1 cellular context compared by ENCODE assay signal in genomic region chr14:92105073-92105844, GRCh38.
TF ChIP-seq lines count a peak whose summit lies in the region.

No MANE protein-coding gene starts in this region.

TF ChIP-seq in A549, 52 proteins besides CTCF, POLR2A, EP300 and RAD21 (continued from another document):
- TF ChIP-seq ELK1 (IDR thresholded peaks at IDR 0.05; ENCODE audit: low read depth, low read length) (no peak), RNF2 (IDR thresholded peaks at IDR 0.05; ENCODE audit: borderline replicate concordance, low read depth) (no peak), JUN (IDR thresholded peaks at IDR 0.05) (no peak), HMGXB4 (CRISPR knock-in tag; IDR thresholded peaks at IDR 0.05; ENCODE audit: borderline replicate concordance) (no peak), TFCP2L1 (CRISPR knock-in tag; IDR thresholded peaks at IDR 0.05) (no peak), GATA3 (IDR thresholded peaks at IDR 0.05; ENCODE audit: borderline replicate concordance) (no peak)
